21 cellular contexts compared by ENCODE assay signal in genomic region chr2:222380456-222380855, GRCh38. TPM values are rescaled to one million over a fixed set of nuclear protein-coding genes. Genes with fewer than 3 reads are reported as not detected.
DNase-seq lines count a peak whose midpoint lies in the region; ATAC-seq and TF ChIP-seq lines count a peak whose summit lies in the region.
"Had no signal": no experiment of that assay in that cellular context is flagged by ENCODE, and none has a peak within 500 bp of the region (broad histone marks: within the 10 kb centered on the region; RNA-seq: fewer than 3 reads in every experiment).

No MANE protein-coding gene starts in this region.

- peaks cover 0 to 4% of the 10 kb centered on the region in 2 donors for H3K9me3 Mint-ChIP-seq in activated T-cell treated with anti-CD3 and anti-CD28 coated beads, Interleukin-2, amount 50 U/mL, for 72 hours
- peaks cover 0 to 27% (median 3%) of the 10 kb centered on the region in 11 donors for H3K9me3 Mint-ChIP-seq in naive thymus-derived CD4-positive, alpha-beta T cell
- H3K9me3 Mint-ChIP-seq: GM23338 had no signal

- no peak overlapping the region for H3K4me3 Mint-ChIP-seq in activated T-cell treated with anti-CD3 and anti-CD28 coated beads, Interleukin-2, amount 50 U/mL, for 72 hours
- no peak overlapping the region for H3K4me3 Mint-ChIP-seq in naive thymus-derived CD4-positive, alpha-beta T cell
- H3K4me3 Mint-ChIP-seq: CD4-positive, alpha-beta memory T cell; GM23338; H9 had no signal

- no peak for TF ChIP-seq CTCF in epithelial cell of proximal tubule (conservative IDR thresholded peaks at IDR 0.05; ENCODE audit: low read depth, low read length)

- no peaks in the 10 kb centered on the region for H3K27me3 Mint-ChIP-seq in activated T-cell treated with anti-CD3 and anti-CD28 coated beads, Interleukin-2, amount 50 U/mL, for 72 hours (ENCODE audit: low read depth)
- peaks cover 0 to 11% (median 3%) of the 10 kb centered on the region in 5 donors for H3K27me3 Mint-ChIP-seq in naive thymus-derived CD4-positive, alpha-beta T cell
- H3K27me3 Mint-ChIP-seq: CD4-positive, alpha-beta memory T cell had no signal

- H3K27me3 ChIP-seq in naive thymus-derived CD4-positive, alpha-beta T cell (ENCODE audit: control insufficient read depth in 2 of 2, insufficient read depth in 2 of 2, low read length in 2 of 2) = no peaks in the 10 kb centered on the region

- DNase-seq in activated T-cell treated with anti-CD3 and anti-CD28 coated beads, Interleukin-2, amount 50 U/mL, for 72 hours = no peak
- DNase-seq in activated T-cell treated with anti-CD3 and anti-CD28 coated beads for 4 hours = no peak
- peak; percentile 48 for DNase-seq in epithelial cell of proximal tubule (ENCODE audit: low read depth)
- peak; percentile 10 for DNase-seq in kidney glomerular epithelial cell (lab: John Stamatoyannopoulos, UW)
- no peak for DNase-seq in naive thymus-derived CD4-positive, alpha-beta T cell
- no peak for DNase-seq in dermis blood vessel endothelial cell
- DNase-seq: C1 segment of cervical spinal cord; Calu3; CD4-positive, alpha-beta memory T cell; COR-L47; DMS79; EL; GDM1; H9 had no signal

- no peaks in the 10 kb centered on the region for H3K4me1 Mint-ChIP-seq in activated T-cell treated with anti-CD3 and anti-CD28 coated beads, Interleukin-2, amount 50 U/mL, for 72 hours (ENCODE audit: low read depth)
- peaks cover 0 to 1% (median 0%) of the 10 kb centered on the region in 7 donors for H3K4me1 Mint-ChIP-seq in naive thymus-derived CD4-positive, alpha-beta T cell
- H3K4me1 Mint-ChIP-seq: CD4-positive, alpha-beta memory T cell had no signal

- CTCF ChIA-PET in naive thymus-derived CD4-positive, alpha-beta T cell (lab: Charles Lee) = no interaction called here

- H3K9me3 ChIP-seq in naive thymus-derived CD4-positive, alpha-beta T cell (ENCODE audit: control insufficient read depth in 2 of 3, low read length in 3 of 3) = no peaks in the 10 kb centered on the region

- intact Hi-C loops in naive thymus-derived CD4-positive, alpha-beta T cell (cut with micrococcal nuclease) = no loop called here

- H3K4me1 ChIP-seq in naive thymus-derived CD4-positive, alpha-beta T cell (ENCODE audit: control insufficient read depth in 2 of 2, insufficient read depth in 2 of 2, low read length in 2 of 2) = no peaks in the 10 kb centered on the region

- no peaks in the 10 kb centered on the region for H3K36me3 Mint-ChIP-seq in activated T-cell treated with anti-CD3 and anti-CD28 coated beads, Interleukin-2, amount 50 U/mL, for 72 hours (ENCODE audit: insufficient read depth in 2 of 2)
- no peaks in the 10 kb centered on the region for H3K36me3 Mint-ChIP-seq in naive thymus-derived CD4-positive, alpha-beta T cell
- H3K36me3 Mint-ChIP-seq: CD4-positive, alpha-beta memory T cell had no signal

- H3K27ac Mint-ChIP-seq in activated T-cell treated with anti-CD3 and anti-CD28 coated beads, Interleukin-2, amount 50 U/mL, for 72 hours = peak overlapping the region; percentile 13
- H3K27ac Mint-ChIP-seq in naive thymus-derived CD4-positive, alpha-beta T cell = no peak overlapping the region
- H3K27ac Mint-ChIP-seq: CD4-positive, alpha-beta memory T cell; GM23338; H9 had no signal

- no peak overlapping the region for H3K27ac ChIP-seq in naive thymus-derived CD4-positive, alpha-beta T cell (ENCODE audit: low read depth, low read length)

- POLR2A ChIA-PET in naive thymus-derived CD4-positive, alpha-beta T cell (lab: Charles Lee) = no interaction called here

- H3K4me3 ChIP-seq in epithelial cell of proximal tubule (ENCODE audit: low read depth, low read length) = no peak overlapping the region
- H3K4me3 ChIP-seq in naive thymus-derived CD4-positive, alpha-beta T cell (ENCODE audit: low read length) = no peak overlapping the region
- H3K4me3 ChIP-seq: GM12878, GM23338 had no signal

- ATAC-seq in activated T-cell treated with anti-CD3 and anti-CD28 coated beads, Interleukin-2, amount 50 U/mL, for 72 hours (replicated peaks in 1 of 2) = no peak
- ATAC-seq in naive thymus-derived CD4-positive, alpha-beta T cell = no peak
- no peak for ATAC-seq in HG03378 (IDR thresholded peaks at IDR 0.05; ENCODE audit: unreplicated experiment)
- ATAC-seq: GM12878, GM23338, HCT116 had no signal

- no peaks in the 10 kb centered on the region for H3K36me3 ChIP-seq in naive thymus-derived CD4-positive, alpha-beta T cell (ENCODE audit: control insufficient read depth in 2 of 3, insufficient read depth in 3 of 3, low read length in 3 of 3)

RNA-seq across cellular contexts. Expression of gene SGPP2, which starts 43.9 kb away (rescaled TPM):
- total RNA-seq in activated T-cell treated with anti-CD3 and anti-CD28 coated beads, Interleukin-2, amount 50 U/mL, for 72 hours = 10 to 100 TPM; 15.1 to 20.9 TPM
- total RNA-seq in epithelial cell of proximal tubule = 9.1 and 9.7 TPM in 2 replicates
- 1 to 10 TPM in 2 of 5 experiments, under 1 TPM in 3; 0.37 to 5.8 (median 0.86) TPM for total RNA-seq in naive thymus-derived CD4-positive, alpha-beta T cell
- polyA plus RNA-seq in naive thymus-derived CD4-positive, alpha-beta T cell = under 1 TPM; 0.05 to 0.06 TPM
- 0.05 and 0.17 TPM in 2 replicates for total RNA-seq in dermis blood vessel endothelial cell
- total RNA-seq: A172, GM23338, H4, H9 had no signal
- polyA plus RNA-seq: BJ had no signal

Comparison
In these comparisons a context has a peak if more than half of its experiments do, and no peak if none do; other contexts are left out.
1. DNase-seq: peak in epithelial cell of proximal tubule (single experiment) and kidney glomerular epithelial cell (single experiment); none in activated T-cell treated with anti-CD3 and anti-CD28 coated beads, Interleukin-2, amount 50 U/mL, for 72 hours (0 of 2), activated T-cell treated with anti-CD3 and anti-CD28 coated beads for 4 hours (single experiment), naive thymus-derived CD4-positive, alpha-beta T cell (0 of 9) and dermis blood vessel endothelial cell (single experiment).